In genomic region chr18:12996661-12997292, GRCh38 we compare ENCODE assay signal across 31 cellular contexts.
"Had no signal": no experiment of that assay in that cellular context is flagged by ENCODE, and none has a peak within 500 bp of the region (broad histone marks: within the 10 kb centered on the region; RNA-seq: fewer than 3 reads in every experiment).

No MANE protein-coding gene starts in this region.

- ATAC-seq: effector memory CD8-positive, alpha-beta T cell; esophagus mucosa; foreskin keratinocyte; naive thymus-derived CD8-positive, alpha-beta T cell; stimulated activated naive B cell treated with anti-CD40 and anti-IgM and Interleukin-4, amounts not matched to agents 10 μg/mL and 1 μg/mL and 100 μg/mL, for 72 hours; T-helper 17 cell had no signal

- FAIRE-seq: astrocyte, pancreas had no signal

- H3K27ac ChIP-seq: brain microvascular endothelial cell, foreskin keratinocyte, heart left ventricle, pancreas, prostate gland, stomach, suprapubic skin, tibial nerve, uterus had no signal

- H3K4me2 ChIP-seq: smooth muscle cell had no signal

- H3K9me3 ChIP-seq: heart left ventricle, pancreas, prostate gland, stomach, suprapubic skin, tibial nerve, uterus had no signal

- DNase-seq: activated CD4-positive, alpha-beta memory T cell treated with anti-CD3 and anti-CD28 coated beads, Interleukin-2, amount 10 ng/mL, durations not matched to agents 7 days and 5 days; activated CD4-positive, alpha-beta T cell treated with anti-CD3 and anti-CD28 coated beads, Interleukin-2, amount 10 ng/mL, durations not matched to agents 24 days and 14 days; activated CD4-positive, CD25-positive, alpha-beta regulatory T cell treated with anti-CD3 and anti-CD28 coated beads, Interleukin-2, amount 50 U/mL, for 72 hours; activated CD8-positive, alpha-beta memory T cell treated with anti-CD3 and anti-CD28 coated beads, Interleukin-2, amount 50 U/mL, for 48 hours; activated gamma-delta T cell; activated naive CD4-positive, alpha-beta T cell treated with anti-CD3 and anti-CD28 coated beads, Interleukin-2, amount 10 ng/mL, durations not matched to agents 7 days and 5 days; activated naive CD8-positive, alpha-beta T cell treated with anti-CD3 and anti-CD28 coated beads, Interleukin-2, amount 10 ng/mL, durations not matched to agents 7 days and 5 days; activated T-cell treated with anti-CD3 and anti-CD28 coated beads, Interleukin-2, amount 50 U/mL, for 24 hours; brain microvascular endothelial cell; caudate nucleus; cortex of kidney; effector memory CD8-positive, alpha-beta T cell; foreskin keratinocyte; heart left ventricle; hypothalamus; naive thymus-derived CD8-positive, alpha-beta T cell; nucleus accumbens; pancreas; retina; stimulated activated CD4-positive, alpha-beta T cell treated with anti-CD3 and anti-CD28 coated beads, Interleukin-1b, Interleukin-23, amount 100 ng/mL, for 48 hours; stimulated activated naive B cell treated with anti-CD40 and anti-IgM and Interleukin-4, amounts not matched to agents 10 μg/mL and 1 μg/mL and 100 μg/mL, for 72 hours; stomach; T-helper 17 cell; T1000; uterus had no signal

- H3K4me3 ChIP-seq: heart left ventricle, pancreas, prostate gland, smooth muscle cell, stomach, suprapubic skin, tibial nerve, uterus had no signal

- H3K27me3 ChIP-seq: brain microvascular endothelial cell, foreskin keratinocyte, heart left ventricle, pancreas, stomach, suprapubic skin, tibial nerve, uterus had no signal

- H3K36me3 ChIP-seq: brain microvascular endothelial cell, prostate gland, uterus had no signal
